In the genomic region with DNA sequence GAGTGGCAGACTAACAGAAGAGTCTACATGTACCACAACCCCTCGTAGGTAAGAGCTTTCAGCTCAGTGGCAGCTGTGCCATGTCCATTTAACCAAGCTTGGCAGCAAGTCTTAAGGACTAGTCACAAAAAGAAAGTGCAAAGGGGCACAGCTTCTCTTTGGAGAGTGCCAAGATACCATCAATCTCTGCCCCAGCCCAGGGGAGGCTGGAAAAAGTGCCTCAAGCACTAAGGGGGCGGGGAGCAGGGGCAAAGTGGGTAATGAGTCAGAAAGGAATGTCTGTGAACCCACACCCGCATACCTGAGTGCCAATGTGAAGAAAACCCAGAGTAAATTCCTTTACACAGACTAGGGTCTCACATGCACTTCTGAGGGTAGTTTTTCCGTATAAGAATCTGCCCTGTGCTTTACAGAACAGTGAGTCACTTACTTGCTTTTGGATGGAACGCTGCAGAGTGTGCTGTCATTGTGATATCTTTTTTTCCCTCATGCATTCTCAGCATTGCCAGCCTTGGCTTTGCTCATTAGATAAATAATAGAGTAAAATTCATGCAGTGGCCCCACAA, we compare ENCODE assay signal across 1 cellular context.
A peak's percentile ranks its signal among the peaks of the same experiment; 100 is the strongest.
TF ChIP-seq lines count a peak whose summit lies in the region.

No MANE protein-coding gene starts in this region.

TF ChIP-seq in A549, 52 proteins besides CTCF, POLR2A, EP300 and RAD21 (continued from another document):
- TF ChIP-seq REST (IDR thresholded peaks at IDR 0.05) (no peak), HDAC2 (IDR thresholded peaks at IDR 0.05) (no peak), CBX8 (IDR thresholded peaks at IDR 0.05) (no peak), POLR2AphosphoS2 (conservative IDR thresholded peaks at IDR 0.05; ENCODE audit: low read length) (no peak), JUN (IDR thresholded peaks at IDR 0.05) (peak; percentile 95 to 99), TP53 (CRISPR knock-in tag; IDR thresholded peaks at IDR 0.05) (no peak), MYC (IDR thresholded peaks at IDR 0.05; ENCODE audit: borderline replicate concordance, low read length) (no peak), PHF8 (IDR thresholded peaks at IDR 0.05; ENCODE audit: borderline replicate concordance, low read depth) (no peak), FOSL2 (IDR thresholded peaks at IDR 0.05) (peak; percentile 90), FOSL2 (CRISPR knock-in tag; IDR thresholded peaks at IDR 0.05) (peak; percentile 96), KDM5A (IDR thresholded peaks at IDR 0.05) (no peak), NR3C1 (IDR thresholded peaks at IDR 0.05) (no peak), ZC3H11A (IDR thresholded peaks at IDR 0.05) (no peak), KDM1A (IDR thresholded peaks at IDR 0.05; ENCODE audit: low read depth) (no peak), HEYL (CRISPR knock-in tag; IDR thresholded peaks at IDR 0.05) (no peak), RNF2 (IDR thresholded peaks at IDR 0.05; ENCODE audit: borderline replicate concordance, low read depth) (no peak), GATA3 (IDR thresholded peaks at IDR 0.05; ENCODE audit: borderline replicate concordance) (peak; percentile 99), HOXB5 (CRISPR knock-in tag; IDR thresholded peaks at IDR 0.05) (peak; percentile 93), SREBF2 (IDR thresholded peaks at IDR 0.05) (no peak), FOXS1 (CRISPR knock-in tag; IDR thresholded peaks at IDR 0.05) (no peak), CEBPB (IDR thresholded peaks at IDR 0.05) (peak in 1 of 2 experiments; percentile 74; a peak in 2 of 4 replicates), BHLHE40 (IDR thresholded peaks at IDR 0.05; ENCODE audit: low read depth, low read length) (no peak), CBX2 (IDR thresholded peaks at IDR 0.05; ENCODE audit: borderline replicate concordance, low read depth) (no peak), RFX5 (IDR thresholded peaks at IDR 0.05) (no peak), HOXA7 (CRISPR knock-in tag; IDR thresholded peaks at IDR 0.05) (no peak), CHD2 (IDR thresholded peaks at IDR 0.05; ENCODE audit: low read length, partially characterized antibody) (peak; percentile 39), ZFP36 (IDR thresholded peaks at IDR 0.05; ENCODE audit: borderline replicate concordance, partially characterized antibody) (no peak), RCOR1 (IDR thresholded peaks at IDR 0.05; ENCODE audit: low read depth, low read length) (no peak), NFE2L2 (conservative IDR thresholded peaks at IDR 0.05; ENCODE audit: low read length) (0 out of 2 replicates have a peak, but pooled peaks have one; percentile 23), NPAS2 (CRISPR knock-in tag; IDR thresholded peaks at IDR 0.05; ENCODE audit: borderline replicate concordance) (no peak), HOXB13 (CRISPR knock-in tag; IDR thresholded peaks at IDR 0.05; ENCODE audit: low read depth) (0 out of 2 replicates have a peak, but pooled peaks have one; percentile 48), ZNF302 (CRISPR knock-in tag; IDR thresholded peaks at IDR 0.05) (no peak), CHD4 (IDR thresholded peaks at IDR 0.05; ENCODE audit: borderline replicate concordance) (no peak)
- TF ChIP-seq, protein P1, sequence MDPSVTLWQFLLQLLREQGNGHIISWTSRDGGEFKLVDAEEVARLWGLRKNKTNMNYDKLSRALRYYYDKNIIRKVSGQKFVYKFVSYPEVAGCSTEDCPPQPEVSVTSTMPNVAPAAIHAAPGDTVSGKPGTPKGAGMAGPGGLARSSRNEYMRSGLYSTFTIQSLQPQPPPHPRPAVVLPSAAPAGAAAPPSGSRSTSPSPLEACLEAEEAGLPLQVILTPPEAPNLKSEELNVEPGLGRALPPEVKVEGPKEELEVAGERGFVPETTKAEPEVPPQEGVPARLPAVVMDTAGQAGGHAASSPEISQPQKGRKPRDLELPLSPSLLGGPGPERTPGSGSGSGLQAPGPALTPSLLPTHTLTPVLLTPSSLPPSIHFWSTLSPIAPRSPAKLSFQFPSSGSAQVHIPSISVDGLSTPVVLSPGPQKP (IDR thresholded peaks at IDR 0.05; ENCODE audit: low read depth, low read length) = no peak
- TF ChIP-seq, protein P2, sequence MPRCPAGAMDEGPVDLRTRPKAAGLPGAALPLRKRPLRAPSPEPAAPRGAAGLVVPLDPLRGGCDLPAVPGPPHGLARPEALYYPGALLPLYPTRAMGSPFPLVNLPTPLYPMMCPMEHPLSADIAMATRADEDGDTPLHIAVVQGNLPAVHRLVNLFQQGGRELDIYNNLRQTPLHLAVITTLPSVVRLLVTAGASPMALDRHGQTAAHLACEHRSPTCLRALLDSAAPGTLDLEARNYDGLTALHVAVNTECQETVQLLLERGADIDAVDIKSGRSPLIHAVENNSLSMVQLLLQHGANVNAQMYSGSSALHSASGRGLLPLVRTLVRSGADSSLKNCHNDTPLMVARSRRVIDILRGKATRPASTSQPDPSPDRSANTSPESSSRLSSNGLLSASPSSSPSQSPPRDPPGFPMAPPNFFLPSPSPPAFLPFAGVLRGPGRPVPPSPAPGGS (IDR thresholded peaks at IDR 0.05) = peak; percentile 86
- TF ChIP-seq, protein P3, sequence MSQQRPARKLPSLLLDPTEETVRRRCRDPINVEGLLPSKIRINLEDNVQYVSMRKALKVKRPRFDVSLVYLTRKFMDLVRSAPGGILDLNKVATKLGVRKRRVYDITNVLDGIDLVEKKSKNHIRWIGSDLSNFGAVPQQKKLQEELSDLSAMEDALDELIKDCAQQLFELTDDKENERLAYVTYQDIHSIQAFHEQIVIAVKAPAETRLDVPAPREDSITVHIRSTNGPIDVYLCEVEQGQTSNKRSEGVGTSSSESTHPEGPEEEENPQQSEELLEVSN (IDR thresholded peaks at IDR 0.05; ENCODE audit: borderline replicate concordance, low read depth) = no peak
- TF ChIP-seq, protein P4, sequence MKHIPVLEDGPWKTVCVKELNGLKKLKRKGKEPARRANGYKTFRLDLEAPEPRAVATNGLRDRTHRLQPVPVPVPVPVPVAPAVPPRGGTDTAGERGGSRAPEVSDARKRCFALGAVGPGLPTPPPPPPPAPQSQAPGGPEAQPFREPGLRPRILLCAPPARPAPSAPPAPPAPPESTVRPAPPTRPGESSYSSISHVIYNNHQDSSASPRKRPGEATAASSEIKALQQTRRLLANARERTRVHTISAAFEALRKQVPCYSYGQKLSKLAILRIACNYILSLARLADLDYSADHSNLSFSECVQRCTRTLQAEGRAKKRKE (CRISPR knock-in tag; IDR thresholded peaks at IDR 0.05; ENCODE audit: low read depth) = no peak
- TF ChIP-seq, protein P5, sequence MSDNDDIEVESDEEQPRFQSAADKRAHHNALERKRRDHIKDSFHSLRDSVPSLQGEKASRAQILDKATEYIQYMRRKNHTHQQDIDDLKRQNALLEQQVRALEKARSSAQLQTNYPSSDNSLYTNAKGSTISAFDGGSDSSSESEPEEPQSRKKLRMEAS (IDR thresholded peaks at IDR 0.05) = peak; percentile 83
- TF ChIP-seq, protein P6, sequence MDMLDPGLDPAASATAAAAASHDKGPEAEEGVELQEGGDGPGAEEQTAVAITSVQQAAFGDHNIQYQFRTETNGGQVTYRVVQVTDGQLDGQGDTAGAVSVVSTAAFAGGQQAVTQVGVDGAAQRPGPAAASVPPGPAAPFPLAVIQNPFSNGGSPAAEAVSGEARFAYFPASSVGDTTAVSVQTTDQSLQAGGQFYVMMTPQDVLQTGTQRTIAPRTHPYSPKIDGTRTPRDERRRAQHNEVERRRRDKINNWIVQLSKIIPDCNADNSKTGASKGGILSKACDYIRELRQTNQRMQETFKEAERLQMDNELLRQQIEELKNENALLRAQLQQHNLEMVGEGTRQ (IDR thresholded peaks at IDR 0.05) = no peak
